ENCODE assay signal across 14 cellular contexts in genomic region chrX:15785176-15785735, GRCh38.
"Had no signal": no experiment of that assay in that cellular context is flagged by ENCODE, and none has a peak within 500 bp of the region (broad histone marks: within the 10 kb centered on the region; RNA-seq: fewer than 3 reads in every experiment).

No MANE protein-coding gene starts in this region.

- FAIRE-seq: endometrium had no signal

- H3K4me3 ChIP-seq: cardiac muscle cell, hepatocyte, vagina had no signal

- H3K79me2 ChIP-seq: hepatocyte had no signal

- H3K9me3 ChIP-seq: neutrophil, vagina had no signal

- H3K27me3 ChIP-seq: cardiac muscle cell, hepatocyte, neutrophil, vagina had no signal

- DNase-seq: activated CD4-positive, alpha-beta T cell treated with anti-CD3 and anti-CD28 coated beads, Interleukin-2, amount 50 U/mL, for 1 hour; activated naive CD4-positive, alpha-beta T cell; islet precursor cell; naive B cell; retina; stimulated activated CD4-positive, alpha-beta T cell treated with anti-CD3 and anti-CD28 coated beads, Interleukin-2, amount 100 ng/mL, for 48 hours had no signal

- ATAC-seq: esophagus mucosa; stimulated activated memory B cell treated with anti-CD40 and anti-IgM and Interleukin-4, amounts not matched to agents 10 μg/mL and 1 μg/mL and 100 μg/mL, for 72 hours had no signal

- H3K27ac ChIP-seq: cardiac muscle cell, hepatocyte, vagina had no signal

- H3K4me2 ChIP-seq: hepatocyte had no signal

- H3K27ac Mint-ChIP-seq: stimulated activated memory B cell treated with anti-CD40 and anti-IgM and Interleukin-4, amounts not matched to agents 10 μg/mL and 1 μg/mL and 100 μg/mL, for 72 hours had no signal

- H3K27me3 Mint-ChIP-seq: naive B cell; stimulated activated memory B cell treated with anti-CD40 and anti-IgM and Interleukin-4, amounts not matched to agents 10 μg/mL and 1 μg/mL and 100 μg/mL, for 72 hours had no signal

- H3K4me3 Mint-ChIP-seq: activated T-helper 1 cell treated with anti-CD3 and anti-CD28 coated beads, Interleukin-12 subunit alpha, Interleukin-12 subunit beta, Interleukin-2, Interleukin-4 antibody, amounts not matched to agents 30 ng/mL and 10 ng/mL and 1 ng/mL, durations not matched to agents 14 hours and 24 hours and 36 hours; naive B cell; stimulated activated memory B cell treated with anti-CD40 and anti-IgM and Interleukin-4, amounts not matched to agents 10 μg/mL and 1 μg/mL and 100 μg/mL, for 72 hours had no signal

- H2AFZ ChIP-seq: hepatocyte had no signal

- H3K9me3 Mint-ChIP-seq: activated T-helper 1 cell treated with anti-CD3 and anti-CD28 coated beads, Interleukin-12 subunit alpha, Interleukin-12 subunit beta, Interleukin-2, Interleukin-4 antibody, amounts not matched to agents 30 ng/mL and 10 ng/mL and 1 ng/mL, durations not matched to agents 14 hours and 24 hours and 36 hours; naive B cell; stimulated activated memory B cell treated with anti-CD40 and anti-IgM and Interleukin-4, amounts not matched to agents 10 μg/mL and 1 μg/mL and 100 μg/mL, for 72 hours had no signal
